In the genomic region with DNA sequence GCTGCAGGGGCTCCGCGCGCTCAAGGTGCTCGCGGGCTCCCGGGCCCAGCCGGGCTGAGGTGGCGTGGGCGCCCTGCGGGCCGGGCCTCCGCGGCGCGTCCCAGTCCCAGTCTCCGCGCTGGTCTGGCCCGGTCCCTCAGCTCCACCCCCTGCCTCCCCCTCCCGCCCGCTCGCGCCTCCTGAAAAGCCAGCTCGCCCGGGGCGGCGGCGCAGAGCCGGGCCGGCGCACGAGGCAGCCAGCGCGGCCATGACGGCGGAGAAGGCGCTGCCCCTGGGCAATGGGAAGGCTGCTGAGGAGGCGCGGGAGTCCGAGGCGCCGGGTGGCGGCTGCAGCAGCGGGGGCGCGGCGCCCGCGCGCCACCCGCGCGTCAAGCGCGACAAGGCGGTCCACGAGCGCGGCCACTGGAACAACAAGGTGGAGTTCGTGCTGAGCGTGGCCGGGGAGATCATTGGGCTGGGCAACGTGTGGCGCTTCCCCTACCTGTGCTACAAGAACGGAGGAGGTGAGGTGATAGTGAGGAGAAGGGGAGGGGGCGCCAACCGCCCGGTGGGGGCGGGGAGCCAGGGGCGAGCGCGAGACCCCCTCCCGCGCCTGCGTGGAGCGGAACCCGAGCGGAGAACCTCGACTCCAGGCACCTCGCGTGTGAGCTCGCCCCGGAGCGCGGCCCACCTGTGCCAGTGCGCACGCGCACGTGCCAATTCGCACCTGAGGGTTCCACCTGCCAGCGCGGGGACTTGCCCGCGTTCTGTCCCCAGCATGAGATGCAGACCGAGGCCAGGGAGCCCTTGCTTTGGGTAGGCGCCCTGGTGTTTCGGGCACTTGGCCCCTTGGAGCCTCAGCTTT, we compare ENCODE assay signal across 10 cellular contexts. TPM values are rescaled to one million over a fixed set of nuclear protein-coding genes. Genes with fewer than 3 reads are reported as not detected.
DNase-seq lines count a peak whose midpoint lies in the region; ATAC-seq and TF ChIP-seq lines count a peak whose summit lies in the region.
"Had no signal": no experiment of that assay in that cellular context is flagged by ENCODE, and none has a peak within 500 bp of the region (broad histone marks: within the 10 kb centered on the region; RNA-seq: fewer than 3 reads in every experiment).

A gene (plus strand): TSS at position 210 of the 844 bp plus-strand sequence. CDS start 38 bp downstream, at position 248.

- no peak within 1 kb of the TSS for H4K5ac ChIP-seq in H9 (ENCODE audit: insufficient read length, low read depth, low read length)

- DNase-seq in H9: peak; percentile 58
- DNase-seq in gastrocnemius medialis: no peak
- DNase-seq in GM13976 (ENCODE audit: low spot score): no peak
- no peak for DNase-seq in NCI-H1417 treated with DMSO at 0.1 percent for 48 hours (lab: John Stamatoyannopoulos, UW)
- DNase-seq in PC-9: no peak
- no peak for DNase-seq in superior temporal gyrus (ENCODE audit: extremely low spot score)
- DNase-seq: transverse colon had no signal

- POLR2A ChIA-PET in PC-9 (lab: Charles Lee; ENCODE audit: unreplicated experiment): no interaction called here

- no peak within 1 kb of the TSS for H2AK5ac ChIP-seq in H9 (ENCODE audit: insufficient read length, low read length)

- WGBS in H9 (ENCODE audit: extremely low coverage, insufficient read length, low lambda C conversion rate): no CpG with 5 or more reads among the region's 96 CpGs

- H3T11ph ChIP-seq in H9 (ENCODE audit: low read length): no peak within 1 kb of the TSS

- no peak within 1 kb of the TSS for H3K23ac ChIP-seq in H9 (ENCODE audit: insufficient read length, low read depth, low read length)

- no peak within 1 kb of the TSS for H3K27ac Mint-ChIP-seq in H9
- H3K27ac Mint-ChIP-seq in brain: peak within 1 kb of the TSS in 2 of 5 experiments; percentile 54 to 76

- intact Hi-C loops in gastrocnemius medialis (cut with DNase I; ENCODE audit: low total_unique reads) (no loop called here), PC-9 (cut with micrococcal nuclease; ENCODE audit: unreplicated experiment) (no loop called here)

- no peak within 1 kb of the TSS for H4K91ac ChIP-seq in H9 (ENCODE audit: insufficient read length, low read depth, low read length)

- H3K14ac ChIP-seq in H9 (ENCODE audit: insufficient read depth, low read length): peak within 1 kb of the TSS; percentile 92

- H3K9ac ChIP-seq in H9 (ENCODE audit: extremely low read depth, insufficient read length, low read length): no peak within 1 kb of the TSS

- no peak within 1 kb of the TSS for H4K8ac ChIP-seq in H9 (replicated peaks; ENCODE audit: insufficient read length, low read depth, low read length)

- TF ChIP-seq CTCF in H9 (conservative IDR thresholded peaks at IDR 0.05) (no peak), brain (conservative IDR thresholded peaks at IDR 0.05) (no peak), gastrocnemius medialis (IDR thresholded peaks at IDR 0.05 in 4 of 5, conservative IDR thresholded peaks at IDR 0.05 in 1 of 5) (no peak), GM13976 (IDR thresholded peaks at IDR 0.05; ENCODE audit: borderline replicate concordance, control extremely low read depth, extremely low read depth, insufficient read depth, missing control alignments) (no peak), PC-9 (conservative IDR thresholded peaks at IDR 0.05) (no peak)

- no peaks in the 10 kb centered on the region for H3K36me3 Mint-ChIP-seq in H9 (ENCODE audit: insufficient read depth in 1 of 3, low read depth in 3 of 3)
- no peaks in the 10 kb centered on the region for H3K36me3 Mint-ChIP-seq in brain

- peaks cover 0 to 2% of the 10 kb centered on the region in 2 experiments; a peak in 1 of 5 replicates for H3K9me3 Mint-ChIP-seq in H9
- peaks cover 0 to 2% (median 0%) of the 10 kb centered on the region in 5 experiments for H3K9me3 Mint-ChIP-seq in brain

- no peak within 1 kb of the TSS for H2BK12ac ChIP-seq in H9 (ENCODE audit: insufficient read length, low read depth, low read length)

- TF ChIP-seq POLR2A in gastrocnemius medialis (IDR thresholded peaks at IDR 0.05): no peak

- H3K4me3 ChIP-seq in iPS-11a (ENCODE audit: low read depth, low read length): peak within 1 kb of the TSS; percentile 37
- H3K4me3 ChIP-seq in gastrocnemius medialis: peak within 1 kb of the TSS in 3 of 4 donors; percentile 4 to 36 (median 26)
- H3K4me3 ChIP-seq in PC-9: no peak within 1 kb of the TSS

- no TSS peak for BruUV-seq in PC-9 (replicated peaks; lab: Mats Ljungman, UMichigan)

- no peaks in the 10 kb centered on the region for H3K9me2 ChIP-seq in PC-9 (ENCODE audit: insufficient read depth)

- H3K27ac ChIP-seq in H9 (ENCODE audit: insufficient read length, low read depth, low read length) (no peak within 1 kb of the TSS), gastrocnemius medialis (no peak within 1 kb of the TSS), PC-9 (no peak within 1 kb of the TSS)
- H3K27ac ChIP-seq: transverse colon had no signal

- H3F3A ChIP-seq in PC-9 (ENCODE audit: insufficient read depth, low read depth): no peaks in the 10 kb centered on the region

- no peak within 1 kb of the TSS for H3K4ac ChIP-seq in H9 (ENCODE audit: low read depth, low read length)

- H2AFZ ChIP-seq in H9 (ENCODE audit: low read length) (no peak within 1 kb of the TSS), PC-9 (no peak within 1 kb of the TSS)

- H4K20me1 ChIP-seq in H9 (ENCODE audit: control insufficient read depth, insufficient read depth, insufficient read length) (no peaks in the 10 kb centered on the region), PC-9 (ENCODE audit: insufficient read depth) (no peaks in the 10 kb centered on the region; the same call in 1 of the 2 replicates)

- H2BK5ac ChIP-seq in H9 (ENCODE audit: insufficient read length, low read length): no peak within 1 kb of the TSS

- H3K79me2 ChIP-seq in H9 (ENCODE audit: insufficient read depth, low read length) (no peaks in the 10 kb centered on the region), PC-9 (ENCODE audit: low read depth) (no peaks in the 10 kb centered on the region)

- H2BK120ac ChIP-seq in H9 (ENCODE audit: low read depth, low read length, poor library complexity, severe bottlenecking): no peak within 1 kb of the TSS

- no peak within 1 kb of the TSS for H3K56ac ChIP-seq in H9 (ENCODE audit: insufficient read length, low read depth, low read length)

- H3K23me2 ChIP-seq in H9 (ENCODE audit: insufficient read length, low read depth, low read length, poor library complexity, severe bottlenecking): peaks cover 5% of the 10 kb centered on the region

- peak within 1 kb of the TSS; percentile 36 for H3K18ac ChIP-seq in H9 (ENCODE audit: insufficient read length, low read depth, low read length)

- in situ Hi-C loops in gastrocnemius medialis (cut with MboI; ENCODE audit: low sequenced_read_pairs in 4 of 4) (no loop called here), GM13976 (cut with MboI; ENCODE audit: low sequenced_read_pairs, unreplicated experiment) (no loop called here)

- H3K4me1 ChIP-seq in H9 (ENCODE audit: insufficient read depth, low read length) (no peaks in the 10 kb centered on the region), gastrocnemius medialis (no peaks in the 10 kb centered on the region), PC-9 (replicated peaks; ENCODE audit: insufficient read depth) (no peaks in the 10 kb centered on the region)
- H3K4me1 ChIP-seq: transverse colon had no signal

- no peaks in the 10 kb centered on the region for H3K79me1 ChIP-seq in H9 (ENCODE audit: insufficient read depth, low read depth, low read length, poor library complexity, severe bottlenecking)

- H3K9me3 ChIP-seq in H9 (ENCODE audit: control insufficient read depth, low read depth, low read length) (no peaks in the 10 kb centered on the region), gastrocnemius medialis (no peaks in the 10 kb centered on the region), PC-9 (ENCODE audit: insufficient read depth, low read depth) (no peaks in the 10 kb centered on the region)
- H3K9me3 ChIP-seq: transverse colon had no signal

- H3K36me3 ChIP-seq in gastrocnemius medialis (no peaks in the 10 kb centered on the region), PC-9 (ENCODE audit: low read depth) (no peaks in the 10 kb centered on the region)
- H3K36me3 ChIP-seq: transverse colon had no signal

- no peak for ATAC-seq in gastrocnemius medialis

- H3K27me3 Mint-ChIP-seq in H9 (ENCODE audit: low read depth) (peaks cover 77% of the 10 kb centered on the region), brain (peaks cover 47% of the 10 kb centered on the region)

- no peak within 1 kb of the TSS for H2BK15ac ChIP-seq in H9 (ENCODE audit: low read depth, low read length)

- CTCF ChIA-PET in PC-9 (lab: Charles Lee): no interaction called here

- H3K4me3 Mint-ChIP-seq in H9 (peak within 1 kb of the TSS; percentile 58 to 79), brain (peak within 1 kb of the TSS; percentile 73 to 81 (median 78))

- H3K4me2 ChIP-seq in H9 (ENCODE audit: insufficient read depth, insufficient read length, low read length): peak within 1 kb of the TSS; percentile 32
- no peak within 1 kb of the TSS for H3K4me2 ChIP-seq in PC-9

- H2BK20ac ChIP-seq in H9 (ENCODE audit: low read depth, low read length, poor library complexity, severe bottlenecking): no peak within 1 kb of the TSS

- H3K27me3 ChIP-seq in H9 (ENCODE audit: insufficient read depth, low read length): peaks cover 13% of the 10 kb centered on the region; the same call in 1 of the 2 replicates
- peaks cover 9 to 19% (median 16%) of the 10 kb centered on the region in 3 donors for H3K27me3 ChIP-seq in gastrocnemius medialis
- peaks cover 41% of the 10 kb centered on the region for H3K27me3 ChIP-seq in PC-9 (ENCODE audit: insufficient read depth, low read depth)

- peaks cover 3 to 11% of the 10 kb centered on the region in 2 experiments; a peak in 3 of 4 replicates for H3K4me1 Mint-ChIP-seq in H9
- peaks cover 12% of the 10 kb centered on the region for H3K4me1 Mint-ChIP-seq in brain

RNA-seq across cellular contexts. Expression of the gene that starts here (rescaled TPM):
- total RNA-seq in H9 (2021): 1.5 and 1.9 TPM in 2 replicates
- polyA plus RNA-seq in brain (ENCODE audit: insufficient read depth, low read depth, low replicate concordance): 10.3 TPM
- total RNA-seq in gastrocnemius medialis: not detected
- total RNA-seq in PC-9 (2021): not detected in 2 replicates
- total RNA-seq: M059J, transverse colon had no signal
